In genomic region chr16:23499801-23500200, GRCh38 we compare ENCODE assay signal across 1 cellular context.
TF ChIP-seq lines count a peak whose summit lies in the region.

No MANE protein-coding gene starts in this region.

TF ChIP-seq in K562, 482 proteins besides CTCF, POLR2A, EP300 and RAD21:
- TF ChIP-seq TRIM24 (IDR thresholded peaks at IDR 0.05) (no peak), ZNF707 (CRISPR knock-in tag; conservative IDR thresholded peaks at IDR 0.05) (no peak), MBD1 (CRISPR knock-in tag; IDR thresholded peaks at IDR 0.05) (no peak), ARID2 (IDR thresholded peaks at IDR 0.05) (no peak), PRPF4 (IDR thresholded peaks at IDR 0.05; ENCODE audit: insufficient read depth, low read depth, low read length, poor library complexity, severe bottlenecking) (no peak), ZNF592 (IDR thresholded peaks at IDR 0.05) (no peak), SREBF1 (IDR thresholded peaks at IDR 0.05; ENCODE audit: borderline replicate concordance, low read depth, low read length) (no peak), NCOA1 (IDR thresholded peaks at IDR 0.05; ENCODE audit: low read depth) (no peak), MEF2A (IDR thresholded peaks at IDR 0.05; ENCODE audit: control insufficient read depth, low read depth, low read length) (no peak), PURB (CRISPR knock-in tag; IDR thresholded peaks at IDR 0.05; ENCODE audit: low read depth) (no peak), ZNF740 (CRISPR knock-in tag; IDR thresholded peaks at IDR 0.05) (no peak), ZNF740 (tag; IDR thresholded peaks at IDR 0.05) (no peak), STAG1 (CRISPR knock-in tag; IDR thresholded peaks at IDR 0.05; ENCODE audit: borderline replicate concordance) (no peak), ZNF77 (CRISPR knock-in tag; IDR thresholded peaks at IDR 0.05) (no peak), C11orf30 (IDR thresholded peaks at IDR 0.05; ENCODE audit: low read depth) (no peak), SLC30A9 (CRISPR knock-in tag; IDR thresholded peaks at IDR 0.05) (no peak), XRCC3 (IDR thresholded peaks at IDR 0.05) (no peak)
- TF ChIP-seq, protein P1, sequence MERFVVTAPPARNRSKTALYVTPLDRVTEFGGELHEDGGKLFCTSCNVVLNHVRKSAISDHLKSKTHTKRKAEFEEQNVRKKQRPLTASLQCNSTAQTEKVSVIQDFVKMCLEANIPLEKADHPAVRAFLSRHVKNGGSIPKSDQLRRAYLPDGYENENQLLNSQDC (CRISPR knock-in tag; IDR thresholded peaks at IDR 0.05) = no peak
- TF ChIP-seq, protein P2, sequence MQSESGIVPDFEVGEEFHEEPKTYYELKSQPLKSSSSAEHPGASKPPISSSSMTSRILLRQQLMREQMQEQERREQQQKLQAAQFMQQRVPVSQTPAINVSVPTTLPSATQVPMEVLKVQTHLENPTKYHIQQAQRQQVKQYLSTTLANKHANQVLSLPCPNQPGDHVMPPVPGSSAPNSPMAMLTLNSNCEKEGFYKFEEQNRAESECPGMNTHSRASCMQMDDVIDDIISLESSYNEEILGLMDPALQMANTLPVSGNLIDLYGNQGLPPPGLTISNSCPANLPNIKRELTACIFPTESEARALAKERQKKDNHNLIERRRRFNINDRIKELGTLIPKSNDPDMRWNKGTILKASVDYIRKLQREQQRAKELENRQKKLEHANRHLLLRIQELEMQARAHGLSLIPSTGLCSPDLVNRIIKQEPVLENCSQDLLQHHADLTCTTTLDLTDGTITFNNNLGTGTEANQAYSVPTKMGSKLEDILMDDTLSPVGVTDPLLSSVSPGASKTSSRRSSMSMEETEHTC (IDR thresholded peaks at IDR 0.05) = no peak
